Comparison of ENCODE assay signal across 12 cellular contexts in genomic region chr9:133953976-133954709, GRCh38. TPM values are rescaled to one million over a fixed set of nuclear protein-coding genes. Genes with fewer than 3 reads are reported as not detected.
A peak's percentile ranks its signal among the peaks of the same experiment; 100 is the strongest.
DNase-seq lines count a peak whose midpoint lies in the region; ATAC-seq, FAIRE-seq and TF ChIP-seq lines count a peak whose summit lies in the region.
"Had no signal": no experiment of that assay in that cellular context is flagged by ENCODE, and none has a peak within 500 bp of the region (broad histone marks: within the 10 kb centered on the region; RNA-seq: fewer than 3 reads in every experiment).

No MANE protein-coding gene starts in this region.

- no peaks in the 10 kb centered on the region for H3K36me3 ChIP-seq in vagina

- H3K4me3 ChIP-seq in dorsolateral prefrontal cortex: peak overlapping the region in 1 of 59 donors; percentile 24
- no peak overlapping the region for H3K4me3 ChIP-seq in vagina
- H3K4me3 ChIP-seq: skin epidermis had no signal

- CTCF ChIA-PET in activated CD4-positive, alpha-beta T cell treated with anti-CD3 and anti-CD28 coated beads, Interleukin-2, amount 10 ng/mL, durations not matched to agents 7 days and 5 days (lab: Charles Lee): interaction anchor here (0.6 kb wide), 1 partner anchor 69 kb away, joined by 3 read pairs; no protein-coding TSS in a partner anchor

- FAIRE-seq in urothelium cell line (lab: Jason Lieb, UNC): no peak
- FAIRE-seq: A204.1 had no signal

- H3K27ac Mint-ChIP-seq in activated CD4-positive, alpha-beta T cell treated with anti-CD3 and anti-CD28 coated beads, Interleukin-2, amount 10 ng/mL, durations not matched to agents 7 days and 5 days: peak overlapping the region; percentile 9
- peak overlapping the region; percentile 85 for H3K27ac Mint-ChIP-seq in stimulated activated naive B cell treated with anti-CD40 and anti-IgM and Interleukin-4, amounts not matched to agents 10 μg/mL and 1 μg/mL and 100 μg/mL, for 72 hours
- H3K27ac Mint-ChIP-seq: endodermal cell had no signal

- DNase-seq in activated CD4-positive, alpha-beta T cell treated with anti-CD3 and anti-CD28 coated beads, Interleukin-2, amount 10 ng/mL, durations not matched to agents 7 days and 5 days: no peak
- no peak for DNase-seq in activated CD4-positive, alpha-beta T cell treated with anti-CD3 and anti-CD28 coated beads, Interleukin-2, amount 50 U/mL, for 1 hour
- peak in 9 of 10 donors; percentile 16 to 75 (median 65) for DNase-seq in dorsolateral prefrontal cortex
- no peak for DNase-seq in stimulated activated naive B cell treated with anti-CD40 and anti-IgM and Interleukin-4, amounts not matched to agents 10 μg/mL and 1 μg/mL and 100 μg/mL, for 72 hours
- DNase-seq in SIG-M5 (lab: John Stamatoyannopoulos, UW): no peak
- no peak for DNase-seq in vagina (ENCODE audit: extremely low spot score in 2 of 2)
- no peak for DNase-seq in urothelium cell line (ENCODE audit: low spot score)
- DNase-seq: endodermal cell, NCI-H2227 treated with DMSO at 0.1 percent for 48 hours had no signal

- H3K4me1 Mint-ChIP-seq in activated CD4-positive, alpha-beta T cell treated with anti-CD3 and anti-CD28 coated beads, Interleukin-2, amount 10 ng/mL, durations not matched to agents 7 days and 5 days: peaks cover 18% of the 10 kb centered on the region
- peaks cover 56 to 83% of the 10 kb centered on the region in 2 donors for H3K4me1 Mint-ChIP-seq in stimulated activated naive B cell treated with anti-CD40 and anti-IgM and Interleukin-4, amounts not matched to agents 10 μg/mL and 1 μg/mL and 100 μg/mL, for 72 hours

- no peak for TF ChIP-seq POLR2A in vagina (IDR thresholded peaks at IDR 0.05)

- no peaks in the 10 kb centered on the region for H3K27me3 ChIP-seq in dorsolateral prefrontal cortex
- no peaks in the 10 kb centered on the region for H3K27me3 ChIP-seq in vagina

- TF ChIP-seq CTCF in dorsolateral prefrontal cortex (IDR thresholded peaks at IDR 0.05 in 54 of 56, conservative IDR thresholded peaks at IDR 0.05 in 2 of 56; ENCODE audit: low read depth in 1 of 56, partially characterized antibody in 56 of 56) (no peak), vagina (IDR thresholded peaks at IDR 0.05) (no peak)

- no peak overlapping the region for H3K4me3 Mint-ChIP-seq in activated CD4-positive, alpha-beta T cell treated with anti-CD3 and anti-CD28 coated beads, Interleukin-2, amount 10 ng/mL, durations not matched to agents 7 days and 5 days
- peak overlapping the region; percentile 69 for H3K4me3 Mint-ChIP-seq in stimulated activated naive B cell treated with anti-CD40 and anti-IgM and Interleukin-4, amounts not matched to agents 10 μg/mL and 1 μg/mL and 100 μg/mL, for 72 hours
- H3K4me3 Mint-ChIP-seq: endodermal cell had no signal

- POLR2A ChIA-PET in activated CD4-positive, alpha-beta T cell treated with anti-CD3 and anti-CD28 coated beads, Interleukin-2, amount 10 ng/mL, durations not matched to agents 7 days and 5 days (lab: Charles Lee): no interaction called here

- H3K27me3 Mint-ChIP-seq in activated CD4-positive, alpha-beta T cell treated with anti-CD3 and anti-CD28 coated beads, Interleukin-2, amount 10 ng/mL, durations not matched to agents 7 days and 5 days: no peaks in the 10 kb centered on the region
- H3K27me3 Mint-ChIP-seq in stimulated activated naive B cell treated with anti-CD40 and anti-IgM and Interleukin-4, amounts not matched to agents 10 μg/mL and 1 μg/mL and 100 μg/mL, for 72 hours: no peaks in the 10 kb centered on the region

- no peaks in the 10 kb centered on the region for H3K9me3 ChIP-seq in vagina

- no peaks in the 10 kb centered on the region for H3K9me3 Mint-ChIP-seq in activated CD4-positive, alpha-beta T cell treated with anti-CD3 and anti-CD28 coated beads, Interleukin-2, amount 10 ng/mL, durations not matched to agents 7 days and 5 days
- no peaks in the 10 kb centered on the region for H3K9me3 Mint-ChIP-seq in stimulated activated naive B cell treated with anti-CD40 and anti-IgM and Interleukin-4, amounts not matched to agents 10 μg/mL and 1 μg/mL and 100 μg/mL, for 72 hours

- H3K27ac ChIP-seq in dorsolateral prefrontal cortex: peak overlapping the region in 39 of 59 donors; percentile 6 to 79 (median 46)
- no peak overlapping the region for H3K27ac ChIP-seq in vagina
- H3K27ac ChIP-seq: skin epidermis had no signal

- intact Hi-C loops in dorsolateral prefrontal cortex (cut with DNase I): no loop called here
- intact Hi-C loops in vagina (cut with DNase I): no loop called here

- peak; percentile 38 for ATAC-seq in HG02588 (IDR thresholded peaks at IDR 0.05; ENCODE audit: unreplicated experiment)
- ATAC-seq in stimulated activated naive B cell treated with anti-CD40 and anti-IgM and Interleukin-4, amounts not matched to agents 10 μg/mL and 1 μg/mL and 100 μg/mL, for 72 hours (replicated peaks): peak; percentile 4 to 6

- peaks cover 26% of the 10 kb centered on the region for H3K4me1 ChIP-seq in vagina

- H3K36me3 Mint-ChIP-seq in activated CD4-positive, alpha-beta T cell treated with anti-CD3 and anti-CD28 coated beads, Interleukin-2, amount 10 ng/mL, durations not matched to agents 7 days and 5 days (ENCODE audit: low read depth): no peaks in the 10 kb centered on the region
- H3K36me3 Mint-ChIP-seq in stimulated activated naive B cell treated with anti-CD40 and anti-IgM and Interleukin-4, amounts not matched to agents 10 μg/mL and 1 μg/mL and 100 μg/mL, for 72 hours: peaks cover 8 to 23% of the 10 kb centered on the region in 2 donors

RNA-seq across cellular contexts. Expression of gene VAV2, which starts 38.0 kb away (rescaled TPM):
- 1 to 10 TPM; 6.2 TPM for total RNA-seq in activated CD4-positive, alpha-beta T cell treated with anti-CD3 and anti-CD28 coated beads, Interleukin-2, amount 10 ng/mL, durations not matched to agents 7 days and 5 days
- total RNA-seq in dorsolateral prefrontal cortex (10 to 100 TPM in 119 of 120 experiments, 1 to 10 TPM in 1; 8.9 to 27.9 (median 16.7) TPM), vagina (8.3 TPM)

Comparison
In these comparisons a context has a peak if more than half of its experiments do, and no peak if none do; other contexts are left out.
1. DNase-seq: peak in dorsolateral prefrontal cortex (9 of 10); none in activated CD4-positive, alpha-beta T cell treated with anti-CD3 and anti-CD28 coated beads, Interleukin-2, amount 10 ng/mL, durations not matched to agents 7 days and 5 days (single experiment), activated CD4-positive, alpha-beta T cell treated with anti-CD3 and anti-CD28 coated beads, Interleukin-2, amount 50 U/mL, for 1 hour (single experiment), stimulated activated naive B cell treated with anti-CD40 and anti-IgM and Interleukin-4, amounts not matched to agents 10 μg/mL and 1 μg/mL and 100 μg/mL, for 72 hours (single experiment), SIG-M5 (single experiment), vagina (0 of 2) and urothelium cell line (single experiment).